In the genomic region with DNA sequence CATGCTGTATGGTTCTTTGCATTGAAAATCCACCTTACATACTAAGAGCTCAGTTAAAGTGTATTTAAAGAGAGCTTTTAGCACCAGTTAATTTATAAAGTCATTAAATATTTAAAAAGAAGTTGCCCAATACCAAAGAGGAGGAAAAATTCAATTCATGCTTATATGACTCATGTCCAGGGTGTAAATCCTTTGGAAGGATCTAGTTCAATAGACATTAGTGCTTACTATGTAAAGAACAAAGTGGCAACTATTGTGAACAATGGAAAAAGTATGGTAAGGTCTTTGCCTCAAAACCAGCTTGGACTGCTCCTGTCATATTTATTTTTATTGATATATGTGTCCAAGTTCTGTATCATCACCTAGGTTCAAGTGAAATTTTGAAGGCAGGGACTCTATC, we compare ENCODE assay signal across 21 cellular contexts.
"Had no signal": no experiment of that assay in that cellular context is flagged by ENCODE, and none has a peak within 500 bp of the region (broad histone marks: within the 10 kb centered on the region; RNA-seq: fewer than 3 reads in every experiment).

No MANE protein-coding gene starts in this region.

- H3K9me3 ChIP-seq: MG63, SJSA1 had no signal

- H3K4me3 ChIP-seq: MG63, SJSA1, SK-N-MC had no signal

- H3K4me1 ChIP-seq: SJSA1 had no signal

- H3K27ac ChIP-seq: HL-60, SJSA1, SK-N-MC had no signal

- H3K27me3 ChIP-seq: MG63, SJSA1 had no signal

- DNase-seq: Karpas-422, KG1, MG63, NCI-H1092, NCI-H1105 treated with DMSO at 0.1 percent for 48 hours, NCI-H1417 treated with DMSO at 0.1 percent for 48 hours, NCI-H146, NCI-H1694 treated with DMSO at 0.1 percent for 48 hours, NCI-H1930, NCI-H2081, NCI-H2107, NCI-H2227 treated with DMSO at 0.1 percent for 48 hours, NCI-H524, NCI-H69, NCI-H774, Right ventricle myocardium superior, RPMI8226, SIG-M5 had no signal

- H3K36me3 ChIP-seq: MG63 had no signal
